ENCODE assay signal across 24 cellular contexts in the genomic region with DNA sequence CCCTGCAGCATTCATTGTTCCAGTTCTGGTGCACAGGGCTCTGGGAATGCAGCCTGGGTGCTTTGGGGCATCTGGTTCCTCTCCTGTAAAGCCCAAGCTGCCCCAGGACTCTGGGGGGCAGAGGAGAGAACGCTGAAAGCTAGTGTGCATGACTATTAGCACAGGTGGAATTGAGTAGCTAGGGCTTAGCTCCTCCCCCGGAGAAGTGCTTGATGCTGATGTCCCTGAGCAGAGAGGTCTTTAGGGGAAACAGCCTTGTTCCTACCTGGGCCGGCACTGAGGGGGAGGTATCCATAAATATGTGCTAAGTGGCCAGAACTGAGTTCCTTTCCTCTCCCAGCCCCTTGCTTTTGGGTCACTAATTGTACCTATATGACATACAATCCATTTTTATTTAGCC. TPM values are rescaled to one million over a fixed set of nuclear protein-coding genes. Genes with fewer than 3 reads are reported as not detected.
"Had no signal": no experiment of that assay in that cellular context is flagged by ENCODE, and none has a peak within 500 bp of the region (broad histone marks: within the 10 kb centered on the region; RNA-seq: fewer than 3 reads in every experiment).

No MANE protein-coding gene starts in this region.

- H3K4me1 Mint-ChIP-seq: central memory CD8-positive, alpha-beta T cell; immature natural killer cell; stimulated activated memory B cell treated with anti-CD40 and anti-IgM and Interleukin-4, amounts not matched to agents 10 μg/mL and 1 μg/mL and 100 μg/mL, for 72 hours had no signal

- H3K27me3 ChIP-seq: pancreas had no signal

- H3K36me3 ChIP-seq: esophagus muscularis mucosa, gastrocnemius medialis, pancreas, tibial artery, upper lobe of left lung had no signal

- FAIRE-seq: keratinocyte, pancreas had no signal

- H3K4me1 ChIP-seq: pancreas had no signal

- H3K9me3 ChIP-seq: esophagus muscularis mucosa, gastrocnemius medialis, pancreas, tibial artery, upper lobe of left lung had no signal

- H3K27ac ChIP-seq: epithelial cell of prostate, esophagus muscularis mucosa, gastrocnemius medialis, pancreas, tibial artery, upper lobe of left lung had no signal

- H3K9me3 Mint-ChIP-seq: central memory CD8-positive, alpha-beta T cell; nephron progenitor cell; stimulated activated memory B cell treated with anti-CD40 and anti-IgM and Interleukin-4, amounts not matched to agents 10 μg/mL and 1 μg/mL and 100 μg/mL, for 72 hours; stimulated activated naive CD8-positive, alpha-beta T cell treated with anti-CD3 and anti-CD28 coated beads, Interleukin-15, Interleukin-2, amounts not matched to agents 100 ng/mL and 50 ng/mL, for 24 hours had no signal

- H3K4me3 Mint-ChIP-seq: central memory CD8-positive, alpha-beta T cell; immature natural killer cell; naive thymus-derived CD4-positive, alpha-beta T cell; nephron progenitor cell; stimulated activated memory B cell treated with anti-CD40 and anti-IgM and Interleukin-4, amounts not matched to agents 10 μg/mL and 1 μg/mL and 100 μg/mL, for 72 hours; stimulated activated naive CD8-positive, alpha-beta T cell treated with anti-CD3 and anti-CD28 coated beads, Interleukin-15, Interleukin-2, amounts not matched to agents 100 ng/mL and 50 ng/mL, for 24 hours had no signal

- H3K36me3 Mint-ChIP-seq: immature natural killer cell; naive thymus-derived CD4-positive, alpha-beta T cell; stimulated activated memory B cell treated with anti-CD40 and anti-IgM and Interleukin-4, amounts not matched to agents 10 μg/mL and 1 μg/mL and 100 μg/mL, for 72 hours had no signal

- H3K27ac Mint-ChIP-seq: immature natural killer cell; naive thymus-derived CD4-positive, alpha-beta T cell; nephron progenitor cell; progenitor cell of endocrine pancreas; stimulated activated memory B cell treated with anti-CD40 and anti-IgM and Interleukin-4, amounts not matched to agents 10 μg/mL and 1 μg/mL and 100 μg/mL, for 72 hours; stimulated activated naive CD8-positive, alpha-beta T cell treated with anti-CD3 and anti-CD28 coated beads, Interleukin-15, Interleukin-2, amounts not matched to agents 100 ng/mL and 50 ng/mL, for 24 hours had no signal

- DNase-seq: cortex of kidney; effector memory CD4-positive, alpha-beta T cell; gastrocnemius medialis; immature natural killer cell; left ventricle myocardium superior; mesenchymal stem cell; naive thymus-derived CD4-positive, alpha-beta T cell; nephron progenitor cell; nucleus accumbens; pancreas; right cardiac atrium; stimulated activated CD4-positive, alpha-beta T cell treated with anti-CD3 and anti-CD28 coated beads, Interleukin-15, amount 100 ng/mL, for 24 hours; stimulated activated CD4-positive, alpha-beta T cell treated with anti-CD3 and anti-CD28 coated beads, Interleukin-1b, Interleukin-23, amount 100 ng/mL, for 48 hours; stimulated activated CD4-positive, alpha-beta T cell treated with anti-CD3 and anti-CD28 coated beads, Interleukin-4, amount 100 ng/mL, for 24 hours; upper lobe of left lung had no signal

- H3K4me3 ChIP-seq: esophagus muscularis mucosa, gastrocnemius medialis, lung, pancreas, tibial artery, upper lobe of left lung had no signal

RNA-seq across cellular contexts. Expression of gene ADCY1, which starts 3.9 kb away (rescaled TPM):
- polyA plus RNA-seq: immature natural killer cell had no signal
